In genomic region chr18:23585007-23585871, GRCh38 we compare ENCODE assay signal across 2 cellular contexts.
TF ChIP-seq lines count a peak whose summit lies in the region.

No MANE protein-coding gene starts in this region.

TF ChIP-seq in SK-N-SH, 30 proteins besides CTCF, POLR2A, EP300 and RAD21 (continued from another document):
- TF ChIP-seq RXRA (IDR thresholded peaks at IDR 0.05; ENCODE audit: borderline replicate concordance, low read depth) = no peak
- TF ChIP-seq ZBTB33 (IDR thresholded peaks at IDR 0.05; ENCODE audit: borderline replicate concordance, low read depth) = no peak
- TF ChIP-seq TEAD4 (IDR thresholded peaks at IDR 0.05; ENCODE audit: borderline replicate concordance, insufficient read depth) = no peak
- TF ChIP-seq SIN3A (IDR thresholded peaks at IDR 0.05; ENCODE audit: borderline replicate concordance, low read depth, low read length) = no peak
- TF ChIP-seq JUND (IDR thresholded peaks at IDR 0.05) = no peak
- TF ChIP-seq GATA2 (CRISPR knock-in tag; IDR thresholded peaks at IDR 0.05) = no peak
- no peak for TF ChIP-seq TAF1 (IDR thresholded peaks at IDR 0.05; ENCODE audit: borderline replicate concordance, low read depth, low read length)
- no peak for TF ChIP-seq CHD2 (IDR thresholded peaks at IDR 0.05; ENCODE audit: low read length, partially characterized antibody)
- TF ChIP-seq EZH2phosphoT487 (IDR thresholded peaks at IDR 0.05; ENCODE audit: borderline replicate concordance, low read depth) = no peak
- no peak for TF ChIP-seq PBX3 (IDR thresholded peaks at IDR 0.05)

TF ChIP-seq in SK-N-SH treated with all-trans-retinoic acid at 6 μM for 48 hours, 23 proteins besides CTCF, POLR2A, EP300 and RAD21 (continued from another document):
- TF ChIP-seq CREB5 (CRISPR knock-in tag; IDR thresholded peaks at IDR 0.05; ENCODE audit: low read depth) = no peak
